In the genomic region with DNA sequence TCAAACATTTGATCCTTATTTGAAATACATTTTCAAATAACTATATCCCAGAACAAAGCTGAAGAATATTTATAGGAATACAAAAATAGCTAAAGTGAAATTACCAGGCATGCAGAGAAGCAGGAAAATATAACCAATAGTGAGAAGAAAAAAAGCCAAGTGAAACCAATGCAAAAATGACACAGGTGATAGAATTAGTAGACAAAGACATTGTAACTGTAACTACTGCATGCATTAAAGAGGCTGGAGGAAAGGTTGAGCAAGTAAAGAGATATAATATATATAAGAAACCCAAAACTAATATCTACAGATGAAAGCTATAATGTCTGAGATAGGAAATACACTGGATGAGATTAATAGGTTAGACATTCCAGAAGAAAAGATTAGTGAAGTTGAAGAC, we compare ENCODE assay signal across 9 cellular contexts.
"Had no signal": no experiment of that assay in that cellular context is flagged by ENCODE, and none has a peak within 500 bp of the region (broad histone marks: within the 10 kb centered on the region; RNA-seq: fewer than 3 reads in every experiment).

No MANE protein-coding gene starts in this region.

- H3K27ac Mint-ChIP-seq: GM23338, HFFc6 had no signal

- H3K9me3 ChIP-seq: HAP-1 had no signal

- H3K4me2 ChIP-seq: GM23338 had no signal

- H3K4me1 ChIP-seq: HAP-1 had no signal

- H3K27ac ChIP-seq: GM23248 had no signal

- H3K4me1 Mint-ChIP-seq: GM23338, H9 had no signal

- ATAC-seq: GM23338, HCT116 had no signal

- H2AFZ ChIP-seq: GM23248, GM23338 had no signal

- H3K4me3 Mint-ChIP-seq: GM23338, H9, HFFc6 had no signal

- H3K4me3 ChIP-seq: GM23248, GM23338, HAP-1 had no signal

- DNase-seq: GM23248, GOT3, H7, H9, HCEC 1CT, HFFc6 had no signal

- H3K9ac ChIP-seq: GM23248 had no signal

- H3K9me3 Mint-ChIP-seq: HFFc6 had no signal
